ENCODE assay signal across 1 cellular context in the genomic region with DNA sequence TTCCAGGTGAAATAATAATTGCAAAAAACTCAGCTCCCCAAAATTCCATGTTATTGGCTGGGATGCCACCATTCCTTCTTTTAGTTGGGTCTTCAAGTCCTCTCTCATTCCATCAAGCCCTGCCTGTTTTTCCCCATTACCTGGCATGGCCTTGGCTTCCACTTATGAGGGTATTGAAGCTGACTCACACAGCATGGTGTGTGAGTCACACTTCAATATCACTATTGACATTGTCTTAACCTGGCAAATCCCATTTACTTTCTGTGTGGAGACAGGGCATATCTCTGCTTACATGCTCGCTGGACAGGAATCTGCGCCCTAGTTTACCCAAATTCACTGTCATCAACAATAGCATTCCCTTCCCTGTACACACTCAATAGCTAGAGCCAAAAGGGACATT.
TF ChIP-seq lines count a peak whose summit lies in the region.

No MANE protein-coding gene starts in this region.

TF ChIP-seq in HCT116, 20 proteins besides CTCF, POLR2A, EP300 and RAD21 (continued from another document):
- TF ChIP-seq, protein P1, sequence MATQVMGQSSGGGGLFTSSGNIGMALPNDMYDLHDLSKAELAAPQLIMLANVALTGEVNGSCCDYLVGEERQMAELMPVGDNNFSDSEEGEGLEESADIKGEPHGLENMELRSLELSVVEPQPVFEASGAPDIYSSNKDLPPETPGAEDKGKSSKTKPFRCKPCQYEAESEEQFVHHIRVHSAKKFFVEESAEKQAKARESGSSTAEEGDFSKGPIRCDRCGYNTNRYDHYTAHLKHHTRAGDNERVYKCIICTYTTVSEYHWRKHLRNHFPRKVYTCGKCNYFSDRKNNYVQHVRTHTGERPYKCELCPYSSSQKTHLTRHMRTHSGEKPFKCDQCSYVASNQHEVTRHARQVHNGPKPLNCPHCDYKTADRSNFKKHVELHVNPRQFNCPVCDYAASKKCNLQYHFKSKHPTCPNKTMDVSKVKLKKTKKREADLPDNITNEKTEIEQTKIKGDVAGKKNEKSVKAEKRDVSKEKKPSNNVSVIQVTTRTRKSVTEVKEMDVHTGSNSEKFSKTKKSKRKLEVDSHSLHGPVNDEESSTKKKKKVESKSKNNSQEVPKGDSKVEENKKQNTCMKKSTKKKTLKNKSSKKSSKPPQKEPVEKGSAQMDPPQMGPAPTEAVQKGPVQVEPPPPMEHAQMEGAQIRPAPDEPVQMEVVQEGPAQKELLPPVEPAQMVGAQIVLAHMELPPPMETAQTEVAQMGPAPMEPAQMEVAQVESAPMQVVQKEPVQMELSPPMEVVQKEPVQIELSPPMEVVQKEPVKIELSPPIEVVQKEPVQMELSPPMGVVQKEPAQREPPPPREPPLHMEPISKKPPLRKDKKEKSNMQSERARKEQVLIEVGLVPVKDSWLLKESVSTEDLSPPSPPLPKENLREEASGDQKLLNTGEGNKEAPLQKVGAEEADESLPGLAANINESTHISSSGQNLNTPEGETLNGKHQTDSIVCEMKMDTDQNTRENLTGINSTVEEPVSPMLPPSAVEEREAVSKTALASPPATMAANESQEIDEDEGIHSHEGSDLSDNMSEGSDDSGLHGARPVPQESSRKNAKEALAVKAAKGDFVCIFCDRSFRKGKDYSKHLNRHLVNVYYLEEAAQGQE (IDR thresholded peaks at IDR 0.05; ENCODE audit: low read depth) = no peak
- no peak for TF ChIP-seq ZNF274 (IDR thresholded peaks at IDR 0.05; ENCODE audit: low read depth, low read length)
- peak; percentile 83 for TF ChIP-seq JUND (IDR thresholded peaks at IDR 0.05)
- TF ChIP-seq SIN3A (IDR thresholded peaks at IDR 0.05; ENCODE audit: low read depth) = no peak
- peak; percentile 13 for TF ChIP-seq TCF7L2 (IDR thresholded peaks at IDR 0.05; ENCODE audit: borderline replicate concordance, extremely low read depth, insufficient read depth, insufficient read length)
- TF ChIP-seq, protein P2, sequence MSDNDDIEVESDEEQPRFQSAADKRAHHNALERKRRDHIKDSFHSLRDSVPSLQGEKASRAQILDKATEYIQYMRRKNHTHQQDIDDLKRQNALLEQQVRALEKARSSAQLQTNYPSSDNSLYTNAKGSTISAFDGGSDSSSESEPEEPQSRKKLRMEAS (IDR thresholded peaks at IDR 0.05) = peak; percentile 71
